In genomic region chr4:10662937-10663336, GRCh38 we compare ENCODE assay signal across 1 cellular context.
TF ChIP-seq lines count a peak whose summit lies in the region.

No MANE protein-coding gene starts in this region.

TF ChIP-seq in K562, 482 proteins besides CTCF, POLR2A, EP300 and RAD21 (continued from another document):
- no peak for TF ChIP-seq BCLAF1 (IDR thresholded peaks at IDR 0.05; ENCODE audit: borderline replicate concordance in 1 of 2, control insufficient read depth in 1 of 2, low read depth in 2 of 2, low read length in 1 of 2)
- 0 out of 2 replicates have a peak, but pooled peaks have one; percentile 35 for TF ChIP-seq DPF2 (IDR thresholded peaks at IDR 0.05)
